Comparison of ENCODE assay signal across 1 cellular context in the genomic region with DNA sequence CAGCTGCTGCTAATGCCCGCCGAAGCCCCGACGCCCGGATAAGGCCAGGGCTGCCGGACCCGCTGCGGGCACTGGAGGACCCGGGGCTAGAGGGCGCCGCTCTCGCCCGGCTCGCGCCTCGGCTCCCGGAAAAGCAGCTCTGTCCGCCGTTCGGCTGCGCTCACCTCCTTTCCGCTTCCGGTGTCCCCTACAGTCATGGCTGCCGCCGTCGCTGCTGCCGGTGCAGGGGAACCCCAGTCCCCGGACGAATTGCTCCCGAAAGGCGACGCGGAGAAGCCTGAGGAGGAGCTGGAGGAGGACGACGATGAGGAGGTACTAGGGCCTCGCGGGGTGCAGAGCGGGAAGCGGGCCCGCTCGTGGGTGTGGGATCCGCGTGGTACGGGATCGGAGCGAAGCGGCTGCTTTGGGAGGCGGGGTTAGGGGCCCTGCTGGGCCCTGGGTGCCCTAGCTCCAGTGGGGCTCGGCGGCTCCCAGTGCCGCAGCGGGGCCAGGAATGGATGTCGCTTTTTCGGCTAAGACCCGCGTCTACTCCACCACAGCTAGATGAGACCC.
TF ChIP-seq lines count a peak whose summit lies in the region.

TOMM22 (plus strand) TSS at position 174 of the 552 bp plus-strand sequence; CDS start at position 196, 22 bp downstream.

TF ChIP-seq in A549, 52 proteins besides CTCF, POLR2A, EP300 and RAD21 (continued from another document):
- 0 out of 2 replicates have a peak, but pooled peaks have one; percentile 53 for TF ChIP-seq MYC (IDR thresholded peaks at IDR 0.05; ENCODE audit: borderline replicate concordance, low read length)
- TF ChIP-seq EHMT2 (IDR thresholded peaks at IDR 0.05; ENCODE audit: low read depth): no peak
- peak; percentile 99 for TF ChIP-seq KDM5A (IDR thresholded peaks at IDR 0.05)
